In the genomic region with DNA sequence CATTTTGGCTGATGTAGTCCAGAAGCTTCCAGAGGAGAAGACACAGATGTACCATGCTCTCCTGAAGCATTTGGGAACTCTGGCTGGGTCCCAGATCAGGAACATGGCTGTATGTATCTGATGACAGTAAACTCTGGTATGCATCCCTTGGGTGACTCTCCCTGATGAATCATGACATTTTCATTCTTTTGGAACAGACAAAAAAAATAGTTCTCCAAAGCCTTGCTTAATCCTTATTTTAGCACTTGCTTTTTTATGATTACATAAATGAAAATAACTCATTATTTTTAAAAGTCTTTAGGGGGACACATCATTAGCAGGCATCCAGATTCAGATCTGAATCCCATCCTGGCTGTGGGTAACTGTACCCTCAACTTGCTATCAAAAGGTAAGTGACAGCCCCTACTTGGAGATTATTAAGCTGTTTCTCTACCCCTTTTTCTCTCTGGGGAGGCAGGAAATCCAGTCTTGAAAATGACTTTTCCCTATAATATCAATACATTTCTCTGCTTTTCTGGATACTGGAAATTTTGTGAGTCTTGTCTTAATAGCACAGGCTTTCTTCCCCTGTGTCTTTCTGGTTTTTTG, we compare ENCODE assay signal across 13 cellular contexts. TPM values are rescaled to one million over a fixed set of nuclear protein-coding genes. Genes with fewer than 3 reads are reported as not detected.
A peak's percentile ranks its signal among the peaks of the same experiment; 100 is the strongest.
DNase-seq lines count a peak whose midpoint lies in the region; ATAC-seq, FAIRE-seq and TF ChIP-seq lines count a peak whose summit lies in the region.
"Had no signal": no experiment of that assay in that cellular context is flagged by ENCODE, and none has a peak within 500 bp of the region (broad histone marks: within the 10 kb centered on the region; RNA-seq: fewer than 3 reads in every experiment).

No MANE protein-coding gene starts in this region.

- no peak overlapping the region for H3K4me3 Mint-ChIP-seq in naive thymus-derived CD4-positive, alpha-beta T cell

- no peak overlapping the region for H3K4me3 ChIP-seq in brain microvascular endothelial cell (ENCODE audit: low read depth, low read length)
- H3K4me3 ChIP-seq in naive thymus-derived CD4-positive, alpha-beta T cell (ENCODE audit: low read length), result no peak overlapping the region
- H3K4me3 ChIP-seq: body of pancreas, heart right ventricle had no signal

- no peaks in the 10 kb centered on the region for H3K4me1 Mint-ChIP-seq in naive thymus-derived CD4-positive, alpha-beta T cell

- H3K36me3 ChIP-seq in brain microvascular endothelial cell (replicated peaks), result no peaks in the 10 kb centered on the region
- no peaks in the 10 kb centered on the region for H3K36me3 ChIP-seq in naive thymus-derived CD4-positive, alpha-beta T cell (ENCODE audit: control insufficient read depth in 2 of 3, insufficient read depth in 3 of 3, low read length in 3 of 3)
- H3K36me3 ChIP-seq: BE2C, heart right ventricle had no signal

- CTCF ChIA-PET in naive thymus-derived CD4-positive, alpha-beta T cell (lab: Charles Lee), result no interaction called here
- CTCF ChIA-PET in GM10248 (lab: Yijun Ruan, JAX), result interaction anchor here (1.4 kb wide), 1 partner anchor 13 kb away, joined by 3 read pairs; no protein-coding TSS in a partner anchor

- in situ Hi-C loops in ACHN (cut with HindIII; ENCODE audit: low pct_ligation_motif_present, low pct_unique_long_range_greater_than_20kb, low sequenced_read_pairs) (no loop called here), brain microvascular endothelial cell (cut with HindIII; ENCODE audit: low pct_ligation_motif_present, low sequenced_read_pairs) (no loop called here)

- peaks cover 0 to 1% (median 0%) of the 10 kb centered on the region in 5 donors for H3K36me3 Mint-ChIP-seq in naive thymus-derived CD4-positive, alpha-beta T cell

- H3K4me1 ChIP-seq in naive thymus-derived CD4-positive, alpha-beta T cell (ENCODE audit: control insufficient read depth in 2 of 2, insufficient read depth in 2 of 2, low read length in 2 of 2), result no peaks in the 10 kb centered on the region
- H3K4me1 ChIP-seq: BE2C, body of pancreas had no signal

- POLR2A ChIA-PET in naive thymus-derived CD4-positive, alpha-beta T cell (lab: Charles Lee), result no interaction called here
- POLR2A ChIA-PET in GM10248 (lab: Yijun Ruan, JAX), result no interaction called here

- no peak overlapping the region for H3K27ac Mint-ChIP-seq in naive thymus-derived CD4-positive, alpha-beta T cell

- no peaks in the 10 kb centered on the region for H3K27me3 ChIP-seq in brain microvascular endothelial cell (replicated peaks)
- H3K27me3 ChIP-seq in naive thymus-derived CD4-positive, alpha-beta T cell (ENCODE audit: control insufficient read depth in 2 of 2, insufficient read depth in 2 of 2, low read length in 2 of 2), result peaks cover 0 to 4% of the 10 kb centered on the region in 2 donors
- H3K27me3 ChIP-seq: BE2C, body of pancreas, heart right ventricle had no signal

- TF ChIP-seq CTCF in brain microvascular endothelial cell (IDR thresholded peaks at IDR 0.05; ENCODE audit: low read depth, low read length, missing control alignments), result no peak
- TF ChIP-seq CTCF in GM10248 (IDR thresholded peaks at IDR 0.05; ENCODE audit: control extremely low read depth, extremely low read depth, low read depth, missing control alignments), result no peak
- TF ChIP-seq CTCF in GM10266 (IDR thresholded peaks at IDR 0.05; ENCODE audit: control insufficient read depth, insufficient read depth, low read depth, missing control alignments), result no peak

- intact Hi-C loops in naive thymus-derived CD4-positive, alpha-beta T cell (cut with micrococcal nuclease), result no loop called here

- peaks cover 0 to 5% (median 4%) of the 10 kb centered on the region in 11 donors for H3K9me3 Mint-ChIP-seq in naive thymus-derived CD4-positive, alpha-beta T cell

- H3K27me3 Mint-ChIP-seq in naive thymus-derived CD4-positive, alpha-beta T cell, result peaks cover 0 to 17% (median 13%) of the 10 kb centered on the region in 5 donors

- FAIRE-seq in HTR-8/SVneo (lab: Jason Lieb, UNC), result no peak
- FAIRE-seq: H1 had no signal

- H3K27ac ChIP-seq in brain microvascular endothelial cell, result peak overlapping the region; percentile 67
- no peak overlapping the region for H3K27ac ChIP-seq in naive thymus-derived CD4-positive, alpha-beta T cell (ENCODE audit: low read depth, low read length)
- H3K27ac ChIP-seq: body of pancreas, heart right ventricle had no signal

- no peaks in the 10 kb centered on the region for H3K9me3 ChIP-seq in naive thymus-derived CD4-positive, alpha-beta T cell (ENCODE audit: control insufficient read depth in 2 of 3, low read length in 3 of 3)
- H3K9me3 ChIP-seq: BE2C, body of pancreas had no signal

- ATAC-seq in naive thymus-derived CD4-positive, alpha-beta T cell, result no peak
- ATAC-seq in GM21717 (IDR thresholded peaks at IDR 0.05; ENCODE audit: unreplicated experiment), result no peak
- ATAC-seq: body of pancreas had no signal

- DNase-seq in ACHN, result peak; percentile 86
- peak; percentile 46 for DNase-seq in HTR-8/SVneo (ENCODE audit: insufficient read length, low spot score)
- DNase-seq in brain microvascular endothelial cell, result peak; percentile 87
- DNase-seq in kidney tubule cell (ENCODE audit: low spot score), result peak; percentile 86
- DNase-seq in naive thymus-derived CD4-positive, alpha-beta T cell, result no peak
- DNase-seq in GM10248 (ENCODE audit: extremely low spot score), result no peak
- no peak for DNase-seq in GM10266 (ENCODE audit: extremely low spot score)
- DNase-seq: activated CD8-positive, alpha-beta memory T cell treated with anti-CD3 and anti-CD28 coated beads, Interleukin-2, amount 50 U/mL, for 48 hours; BE2C; heart right ventricle had no signal

RNA-seq across cellular contexts. Expression of a gene that starts 23.3 kb away (rescaled TPM):
- under 1 TPM in 2 of 5 experiments, not detected in 3; 0.24 to 0.34 TPM for total RNA-seq in naive thymus-derived CD4-positive, alpha-beta T cell
- polyA plus RNA-seq in naive thymus-derived CD4-positive, alpha-beta T cell, result under 1 TPM in 1 of 2 donors, not detected in 1; 0.54 TPM

Comparison
In these comparisons a context has a peak if more than half of its experiments do, and no peak if none do; other contexts are left out.
1. DNase-seq: peak in ACHN (single experiment), HTR-8/SVneo (single experiment), brain microvascular endothelial cell (single experiment) and kidney tubule cell (single experiment); none in naive thymus-derived CD4-positive, alpha-beta T cell (0 of 9), GM10248 (single experiment) and GM10266 (single experiment).